8 cellular contexts compared by ENCODE assay signal in genomic region chr9:129111762-129112151, GRCh38. TPM values are rescaled to one million over a fixed set of nuclear protein-coding genes. Genes with fewer than 3 reads are reported as not detected.
DNase-seq lines count a peak whose midpoint lies in the region; ATAC-seq, FAIRE-seq and TF ChIP-seq lines count a peak whose summit lies in the region.

No MANE protein-coding gene starts in this region.

- H3K27me3 ChIP-seq in OCI-LY3 (ENCODE audit: low read depth, low read length) (no peaks in the 10 kb centered on the region; the same call in none of the 2 replicates), astrocyte (ENCODE audit: insufficient read depth, low read length) (no peaks in the 10 kb centered on the region), gastrocnemius medialis (no peaks in the 10 kb centered on the region)

- peaks cover 3% of the 10 kb centered on the region for H3K27me3 Mint-ChIP-seq in astrocyte (ENCODE audit: low read depth, unreplicated experiment)

- intact Hi-C loops in gastrocnemius medialis (cut with DNase I; ENCODE audit: low total_unique reads), result loop anchor here (2.0 kb wide), 2 partner anchors 31 to 83 kb away; partner anchors contain the start of genes DOLPP1 and SH3GLB2

- POLR2A ChIA-PET in HEK293T (lab: Yijun Ruan, JAX), result interaction anchor here (1.5 to 1.7 kb wide), 2 partner anchors 10 to 15 kb away, joined by 4 to 5 read pairs; no protein-coding TSS in a partner anchor

- in situ Hi-C loops in gastrocnemius medialis (cut with MboI; ENCODE audit: low sequenced_read_pairs in 4 of 4), result no loop called here

- H3K9me3 Mint-ChIP-seq in astrocyte (ENCODE audit: unreplicated experiment), result no peaks in the 10 kb centered on the region

- H4K20me1 ChIP-seq in OCI-LY3 (ENCODE audit: insufficient read depth, low read length) (peaks cover 16% of the 10 kb centered on the region; the same call in 1 of the 2 replicates), astrocyte (ENCODE audit: insufficient read depth, low read length) (peaks cover 42% of the 10 kb centered on the region)

- H3K36me3 Mint-ChIP-seq in astrocyte (ENCODE audit: low read depth, unreplicated experiment), result peaks cover 4% of the 10 kb centered on the region

- peak overlapping the region; percentile 92 for H3K4me3 ChIP-seq in OCI-LY3 (ENCODE audit: low read length)
- H3K4me3 ChIP-seq in astrocyte (ENCODE audit: insufficient read depth, low read depth, low read length), result peak overlapping the region; percentile 90
- H3K4me3 ChIP-seq in gastrocnemius medialis, result peak overlapping the region; percentile 68 to 94 (median 78)

- H3K27ac ChIP-seq in OCI-LY3 (ENCODE audit: low read length) (peak overlapping the region; percentile 65), astrocyte (ENCODE audit: low read depth, low read length) (peak overlapping the region; percentile 92), gastrocnemius medialis (peak overlapping the region; percentile 92 to 99 (median 96))

- peak overlapping the region; percentile 91 for H3K9ac ChIP-seq in OCI-LY3 (ENCODE audit: low read length)
- H3K9ac ChIP-seq in astrocyte (ENCODE audit: low read length), result peak overlapping the region; percentile 89

- peak overlapping the region; percentile 95 for H3K4me3 Mint-ChIP-seq in astrocyte (ENCODE audit: unreplicated experiment)

- H3K36me3 ChIP-seq in OCI-LY3 (replicated peaks; ENCODE audit: low read depth, low read length), result no peaks in the 10 kb centered on the region
- H3K36me3 ChIP-seq in astrocyte (ENCODE audit: insufficient read depth, low read length), result peaks cover 3% of the 10 kb centered on the region
- no peaks in the 10 kb centered on the region for H3K36me3 ChIP-seq in gastrocnemius medialis

- peaks cover 20% of the 10 kb centered on the region for H3K4me1 ChIP-seq in OCI-LY3 (ENCODE audit: low read length)
- peaks cover 15% of the 10 kb centered on the region for H3K4me1 ChIP-seq in astrocyte (ENCODE audit: insufficient read depth, low read length)
- H3K4me1 ChIP-seq in gastrocnemius medialis, result peaks cover 48 to 62% of the 10 kb centered on the region in 2 donors

- H3K4me1 Mint-ChIP-seq in astrocyte (ENCODE audit: low read depth, unreplicated experiment), result peaks cover 2% of the 10 kb centered on the region

- H3K27ac Mint-ChIP-seq in astrocyte (ENCODE audit: unreplicated experiment), result no peak overlapping the region

- DNase-seq in COLO668 (lab: John Stamatoyannopoulos, UW; ENCODE audit: unreplicated experiment) (peak; percentile 25), HEK293T (ENCODE audit: extremely low spot score) (peak; percentile 61), astrocyte (ENCODE audit: low read depth) (peak; percentile 38), hippocampal formation (lab: John Stamatoyannopoulos, UW) (peak; percentile 10 to 38), gastrocnemius medialis (no peak), OCI-M2 (lab: John Stamatoyannopoulos, UW; ENCODE audit: unreplicated experiment) (no peak), H4 (ENCODE audit: low spot score) (no peak)

- H3K4me2 ChIP-seq in OCI-LY3 (ENCODE audit: low read length) (peak overlapping the region; percentile 74), astrocyte (ENCODE audit: low read length) (peak overlapping the region; percentile 100)

- no peak for TF ChIP-seq POLR2A in gastrocnemius medialis (IDR thresholded peaks at IDR 0.05)

- H3K9me3 ChIP-seq in OCI-LY3 (ENCODE audit: insufficient read depth, low read length) (no peaks in the 10 kb centered on the region), astrocyte (ENCODE audit: insufficient read depth, low read depth, low read length) (no peaks in the 10 kb centered on the region), gastrocnemius medialis (no peaks in the 10 kb centered on the region)

- peak in 1 of 2 donors; percentile 0 for ATAC-seq in gastrocnemius medialis

- no peak for TF ChIP-seq CTCF in OCI-LY3 (IDR thresholded peaks at IDR 0.05; ENCODE audit: low read depth, low read length)
- no peak for TF ChIP-seq CTCF in astrocyte (IDR thresholded peaks at IDR 0.05; ENCODE audit: insufficient read depth, low read depth, low read length)
- TF ChIP-seq CTCF in gastrocnemius medialis (IDR thresholded peaks at IDR 0.05 in 4 of 5, conservative IDR thresholded peaks at IDR 0.05 in 1 of 5), result no peak

- FAIRE-seq in astrocyte (lab: Jason Lieb, UNC), result no peak

- H3K79me2 ChIP-seq in OCI-LY3 (ENCODE audit: low read length) (peaks cover 49% of the 10 kb centered on the region), astrocyte (ENCODE audit: insufficient read depth, low read length) (peaks cover 57% of the 10 kb centered on the region)

- H2AFZ ChIP-seq in OCI-LY3 (ENCODE audit: low read depth, low read length) (peak overlapping the region; percentile 78), astrocyte (ENCODE audit: low read depth, low read length) (peak overlapping the region; percentile 92)

- CTCF ChIA-PET in HEK293T (lab: Yijun Ruan, JAX), result no interaction called here

TF ChIP-seq in HEK293T, 16 proteins besides CTCF, POLR2A, EP300 and RAD21:
- TF ChIP-seq LEF1 (IDR thresholded peaks at IDR 0.05; ENCODE audit: borderline replicate concordance) (no peak), ELF4 (IDR thresholded peaks at IDR 0.05) (no peak), ZNF384 (IDR thresholded peaks at IDR 0.05) (no peak), BHLHE40 (IDR thresholded peaks at IDR 0.05; ENCODE audit: borderline replicate concordance) (no peak)

RNA-seq across cellular contexts. Expression of gene PTPA, which starts 0.5 kb away (rescaled TPM):
- total RNA-seq in astrocyte (122 and 134 TPM in 2 replicates), gastrocnemius medialis (10 to 100 TPM; 37.6 to 71.6 (median 53.5) TPM)
- 89.0 and 91.8 TPM in 2 replicates for total RNA-seq in H4 (2014; rRNA removed; shearing (Covaris generic))

RNA-seq across cellular contexts. Expression of gene CRAT, which starts 1.2 kb away (rescaled TPM):
- total RNA-seq in astrocyte (21.2 and 25.3 TPM in 2 replicates), gastrocnemius medialis (100 to 1,000 TPM; 137 to 167 (median 144) TPM)
- 14.5 and 21.2 TPM in 2 replicates for total RNA-seq in H4 (2014; rRNA removed; shearing (Covaris generic))

RNA-seq across cellular contexts. Expression of gene DOLPP1, which starts 30.8 kb away (rescaled TPM):
- total RNA-seq in astrocyte, result 14.9 and 17.9 TPM in 2 replicates
- total RNA-seq in gastrocnemius medialis, result 1 to 10 TPM; 1.6 to 4.7 (median 2.8) TPM
- 17.1 and 17.5 TPM in 2 replicates for total RNA-seq in H4 (2014; rRNA removed; shearing (Covaris generic))

Comparison
In these comparisons a context has a peak if more than half of its experiments do, and no peak if none do; other contexts are left out.
1. DNase-seq: peak in COLO668 (single experiment), HEK293T (single experiment), astrocyte (single experiment) and hippocampal formation (2 of 2); none in gastrocnemius medialis (0 of 2), OCI-M2 (single experiment) and H4 (single experiment).
2. Peak in every context shown above with its lines, with median percentiles within 50 percentile points of each other: H3K27ac ChIP-seq and H3K4me3 ChIP-seq.